ENCODE assay signal across 28 cellular contexts in the genomic region with DNA sequence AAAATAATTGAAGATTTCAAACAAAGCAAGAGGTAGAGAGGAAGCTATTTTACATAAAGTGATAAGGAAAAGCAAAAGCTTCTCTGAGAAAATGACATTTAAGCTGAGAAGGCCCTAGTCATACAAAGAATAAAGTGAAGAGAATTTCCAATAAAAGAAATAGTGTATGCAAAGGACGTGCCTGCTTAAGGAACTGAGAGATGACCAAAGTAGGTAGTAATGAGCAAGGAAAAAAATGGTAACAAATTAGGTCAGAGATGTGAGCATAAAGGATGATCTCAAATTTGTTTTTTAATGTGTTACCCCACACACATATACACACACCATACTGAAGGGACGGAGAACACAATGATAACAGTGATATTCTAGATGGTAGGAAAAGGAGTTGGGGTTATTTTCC. TPM values are rescaled to one million over a fixed set of nuclear protein-coding genes. Genes with fewer than 3 reads are reported as not detected.
DNase-seq lines count a peak whose midpoint lies in the region; ATAC-seq, FAIRE-seq and TF ChIP-seq lines count a peak whose summit lies in the region.
"Had no signal": no experiment of that assay in that cellular context is flagged by ENCODE, and none has a peak within 500 bp of the region (broad histone marks: within the 10 kb centered on the region; RNA-seq: fewer than 3 reads in every experiment).

No MANE protein-coding gene starts in this region.

- no peak overlapping the region for H3K4me3 Mint-ChIP-seq in activated CD8-positive, alpha-beta T cell treated with anti-CD3 and anti-CD28 coated beads for 36 hours
- H3K4me3 Mint-ChIP-seq in activated CD8-positive, alpha-beta T cell treated with anti-CD3 and anti-CD28 coated beads, Interleukin-2, amount 10 ng/mL, durations not matched to agents 7 days and 5 days: no peak overlapping the region
- H3K4me3 Mint-ChIP-seq in astrocyte (ENCODE audit: unreplicated experiment) (no peak overlapping the region), osteocyte (ENCODE audit: unreplicated experiment) (no peak overlapping the region)
- H3K4me3 Mint-ChIP-seq in stimulated activated effector memory CD8-positive, alpha-beta T cell treated with anti-CD3 and anti-CD28 coated beads, Interleukin-12 subunit alpha, Interleukin-12 subunit beta, amount 100 ng/mL, for 72 hours: no peak overlapping the region
- H3K4me3 Mint-ChIP-seq: activated T-cell treated with anti-CD3 and anti-CD28 coated beads, Interleukin-2, amount 50 U/mL, for 4 hours; brain had no signal

- H3K27ac Mint-ChIP-seq in activated CD8-positive, alpha-beta T cell treated with anti-CD3 and anti-CD28 coated beads for 36 hours: no peak overlapping the region
- H3K27ac Mint-ChIP-seq in activated CD8-positive, alpha-beta T cell treated with anti-CD3 and anti-CD28 coated beads, Interleukin-2, amount 10 ng/mL, durations not matched to agents 7 days and 5 days: no peak overlapping the region
- H3K27ac Mint-ChIP-seq in astrocyte (ENCODE audit: unreplicated experiment): no peak overlapping the region
- H3K27ac Mint-ChIP-seq in stimulated activated effector memory CD8-positive, alpha-beta T cell treated with anti-CD3 and anti-CD28 coated beads, Interleukin-12 subunit alpha, Interleukin-12 subunit beta, amount 100 ng/mL, for 72 hours: peak overlapping the region; percentile 10
- H3K27ac Mint-ChIP-seq in osteocyte (ENCODE audit: unreplicated experiment): no peak overlapping the region
- H3K27ac Mint-ChIP-seq: CD4-positive, alpha-beta memory T cell had no signal

- no peaks in the 10 kb centered on the region for H3K36me3 ChIP-seq in astrocyte (ENCODE audit: insufficient read depth, low read length)
- H3K36me3 ChIP-seq: gastrocnemius medialis, lower lobe of right lung, ovary, thyroid gland, vagina had no signal

- H3K4me3 ChIP-seq in astrocyte (ENCODE audit: insufficient read depth, low read depth, low read length): no peak overlapping the region
- H3K4me3 ChIP-seq: gastrocnemius medialis, GM23248, lower lobe of right lung, ovary, thyroid gland, vagina had no signal

- peaks cover 95% of the 10 kb centered on the region for H3K79me2 ChIP-seq in astrocyte (ENCODE audit: insufficient read depth, low read length)

- H3K27me3 Mint-ChIP-seq in activated CD8-positive, alpha-beta T cell treated with anti-CD3 and anti-CD28 coated beads for 36 hours: no peaks in the 10 kb centered on the region
- no peaks in the 10 kb centered on the region for H3K27me3 Mint-ChIP-seq in activated CD8-positive, alpha-beta T cell treated with anti-CD3 and anti-CD28 coated beads, Interleukin-2, amount 10 ng/mL, durations not matched to agents 7 days and 5 days (ENCODE audit: low read depth)
- no peaks in the 10 kb centered on the region for H3K27me3 Mint-ChIP-seq in astrocyte (ENCODE audit: low read depth, unreplicated experiment)
- H3K27me3 Mint-ChIP-seq in osteocyte (ENCODE audit: unreplicated experiment): no peaks in the 10 kb centered on the region
- H3K27me3 Mint-ChIP-seq: brain; CD4-positive, alpha-beta memory T cell; naive thymus-derived CD8-positive, alpha-beta T cell had no signal

- H3K9me3 Mint-ChIP-seq in activated CD8-positive, alpha-beta T cell treated with anti-CD3 and anti-CD28 coated beads for 36 hours: peaks cover 8% of the 10 kb centered on the region
- H3K9me3 Mint-ChIP-seq in activated CD8-positive, alpha-beta T cell treated with anti-CD3 and anti-CD28 coated beads, Interleukin-2, amount 10 ng/mL, durations not matched to agents 7 days and 5 days (ENCODE audit: insufficient read depth): no peaks in the 10 kb centered on the region
- H3K9me3 Mint-ChIP-seq in astrocyte (ENCODE audit: unreplicated experiment): no peaks in the 10 kb centered on the region
- no peaks in the 10 kb centered on the region for H3K9me3 Mint-ChIP-seq in stimulated activated effector memory CD8-positive, alpha-beta T cell treated with anti-CD3 and anti-CD28 coated beads, Interleukin-12 subunit alpha, Interleukin-12 subunit beta, amount 100 ng/mL, for 72 hours
- no peaks in the 10 kb centered on the region for H3K9me3 Mint-ChIP-seq in osteocyte (ENCODE audit: unreplicated experiment)
- H3K9me3 Mint-ChIP-seq: activated T-cell treated with anti-CD3 and anti-CD28 coated beads, Interleukin-2, amount 50 U/mL, for 4 hours had no signal

- peaks cover 30% of the 10 kb centered on the region for H3K4me1 Mint-ChIP-seq in activated CD8-positive, alpha-beta T cell treated with anti-CD3 and anti-CD28 coated beads for 36 hours (ENCODE audit: low read depth)
- H3K4me1 Mint-ChIP-seq in activated CD8-positive, alpha-beta T cell treated with anti-CD3 and anti-CD28 coated beads, Interleukin-2, amount 10 ng/mL, durations not matched to agents 7 days and 5 days (ENCODE audit: low read depth): peaks cover 14% of the 10 kb centered on the region
- peaks cover 22% of the 10 kb centered on the region for H3K4me1 Mint-ChIP-seq in astrocyte (ENCODE audit: low read depth, unreplicated experiment)
- peaks cover 24% of the 10 kb centered on the region for H3K4me1 Mint-ChIP-seq in stimulated activated effector memory CD8-positive, alpha-beta T cell treated with anti-CD3 and anti-CD28 coated beads, Interleukin-12 subunit alpha, Interleukin-12 subunit beta, amount 100 ng/mL, for 72 hours
- peaks cover 31% of the 10 kb centered on the region for H3K4me1 Mint-ChIP-seq in osteocyte (ENCODE audit: unreplicated experiment)

- CTCF ChIA-PET in activated CD8-positive, alpha-beta T cell treated with anti-CD3 and anti-CD28 coated beads for 36 hours (lab: Charles Lee): no interaction called here
- CTCF ChIA-PET in activated CD8-positive, alpha-beta T cell treated with anti-CD3 and anti-CD28 coated beads, Interleukin-2, amount 10 ng/mL, durations not matched to agents 7 days and 5 days (lab: Charles Lee): no interaction called here

- H3K4me2 ChIP-seq in astrocyte (ENCODE audit: low read length): no peak overlapping the region

- no peaks in the 10 kb centered on the region for H3K27me3 ChIP-seq in astrocyte (ENCODE audit: insufficient read depth, low read length)
- H3K27me3 ChIP-seq: gastrocnemius medialis, ovary, thyroid gland, vagina had no signal

- H3K9me3 ChIP-seq in astrocyte (ENCODE audit: insufficient read depth, low read depth, low read length): no peaks in the 10 kb centered on the region
- H3K9me3 ChIP-seq: gastrocnemius medialis, lower lobe of right lung, ovary, thyroid gland, vagina had no signal

- peaks cover 10% of the 10 kb centered on the region for H3K4me1 ChIP-seq in astrocyte (ENCODE audit: insufficient read depth, low read length)
- H3K4me1 ChIP-seq: lower lobe of right lung, thyroid gland had no signal

- ATAC-seq in activated CD8-positive, alpha-beta T cell treated with anti-CD3 and anti-CD28 coated beads for 36 hours: peak; percentile 64
- no peak for ATAC-seq in activated CD8-positive, alpha-beta T cell treated with anti-CD3 and anti-CD28 coated beads, Interleukin-2, amount 10 ng/mL, durations not matched to agents 7 days and 5 days
- ATAC-seq in GM18858 (IDR thresholded peaks at IDR 0.05; ENCODE audit: unreplicated experiment): peak; percentile 55
- ATAC-seq in stimulated activated effector memory CD8-positive, alpha-beta T cell treated with anti-CD3 and anti-CD28 coated beads, Interleukin-12 subunit alpha, Interleukin-12 subunit beta, amount 100 ng/mL, for 72 hours: peak; percentile 81
- ATAC-seq: gastrocnemius medialis; lower lobe of right lung; naive thymus-derived CD8-positive, alpha-beta T cell had no signal

- H3K27ac ChIP-seq in astrocyte (ENCODE audit: low read depth, low read length): no peak overlapping the region
- H3K27ac ChIP-seq: gastrocnemius medialis, GM23248, lower lobe of right lung, ovary, thyroid gland, vagina had no signal

- H3K9ac ChIP-seq in astrocyte (ENCODE audit: low read length): no peak overlapping the region
- H3K9ac ChIP-seq: GM23248 had no signal

- peaks cover 11% of the 10 kb centered on the region for H3K36me3 Mint-ChIP-seq in activated CD8-positive, alpha-beta T cell treated with anti-CD3 and anti-CD28 coated beads for 36 hours (ENCODE audit: low read depth)
- peaks cover 13% of the 10 kb centered on the region for H3K36me3 Mint-ChIP-seq in activated CD8-positive, alpha-beta T cell treated with anti-CD3 and anti-CD28 coated beads, Interleukin-2, amount 10 ng/mL, durations not matched to agents 7 days and 5 days (ENCODE audit: low read depth)
- H3K36me3 Mint-ChIP-seq in astrocyte (ENCODE audit: low read depth, unreplicated experiment) (peaks cover 10% of the 10 kb centered on the region), osteocyte (ENCODE audit: unreplicated experiment) (peaks cover 4% of the 10 kb centered on the region)
- no peaks in the 10 kb centered on the region for H3K36me3 Mint-ChIP-seq in stimulated activated effector memory CD8-positive, alpha-beta T cell treated with anti-CD3 and anti-CD28 coated beads, Interleukin-12 subunit alpha, Interleukin-12 subunit beta, amount 100 ng/mL, for 72 hours

- peak; percentile 5 for FAIRE-seq in astrocyte (lab: Jason Lieb, UNC)

- peaks cover 23% of the 10 kb centered on the region for H4K20me1 ChIP-seq in astrocyte (ENCODE audit: insufficient read depth, low read length)

- no peak for TF ChIP-seq CTCF in activated CD8-positive, alpha-beta T cell treated with anti-CD3 and anti-CD28 coated beads for 36 hours (IDR thresholded peaks at IDR 0.05)
- TF ChIP-seq CTCF in astrocyte (IDR thresholded peaks at IDR 0.05; ENCODE audit: insufficient read depth, low read depth, low read length): no peak
- TF ChIP-seq CTCF in osteocyte (IDR thresholded peaks at IDR 0.05): no peak

- POLR2A ChIA-PET in activated CD8-positive, alpha-beta T cell treated with anti-CD3 and anti-CD28 coated beads for 36 hours (lab: Charles Lee): no interaction called here
- POLR2A ChIA-PET in activated CD8-positive, alpha-beta T cell treated with anti-CD3 and anti-CD28 coated beads, Interleukin-2, amount 10 ng/mL, durations not matched to agents 7 days and 5 days (lab: Charles Lee): no interaction called here

- no peak for DNase-seq in activated CD8-positive, alpha-beta T cell treated with anti-CD3 and anti-CD28 coated beads for 36 hours
- DNase-seq in activated CD8-positive, alpha-beta T cell treated with anti-CD3 and anti-CD28 coated beads, Interleukin-2, amount 10 ng/mL, durations not matched to agents 7 days and 5 days: no peak
- DNase-seq in astrocyte (ENCODE audit: low read depth) (no peak), glomerular visceral epithelial cell (ENCODE audit: extremely low spot score) (no peak), kidney tubule cell (ENCODE audit: low spot score) (no peak), osteocyte (ENCODE audit: extremely low spot score, unreplicated experiment) (no peak)
- no peak for DNase-seq in stimulated activated effector memory CD8-positive, alpha-beta T cell treated with anti-CD3 and anti-CD28 coated beads, Interleukin-12 subunit alpha, Interleukin-12 subunit beta, amount 100 ng/mL, for 72 hours (ENCODE audit: low spot score in 2 of 2)
- DNase-seq: activated CD4-positive, alpha-beta T cell treated with anti-CD3 and anti-CD28 coated beads for 4 hours; activated gamma-delta T cell treated with Interleukin-2 at 50 U/mL for 16 hours; activated T-cell treated with anti-CD3 and anti-CD28 coated beads, Interleukin-2, amount 50 U/mL, for 4 hours; CD4-positive, alpha-beta memory T cell; gastrocnemius medialis; GM23248; hippocampal formation; lower lobe of right lung; naive thymus-derived CD8-positive, alpha-beta T cell; NCI-H1048; NCI-H1694; NCI-H446; NCI-H774; ovary; SIG-M5; stimulated activated CD4-positive, alpha-beta T cell treated with anti-CD3 and anti-CD28 coated beads, Interleukin-15, amount 100 ng/mL, for 24 hours; stimulated activated naive CD4-positive, alpha-beta T cell; thyroid gland had no signal

- H2AFZ ChIP-seq in astrocyte (ENCODE audit: low read depth, low read length): no peak overlapping the region
- H2AFZ ChIP-seq: GM23248 had no signal

- intact Hi-C loops in activated CD8-positive, alpha-beta T cell treated with anti-CD3 and anti-CD28 coated beads for 36 hours (cut with micrococcal nuclease): no loop called here

RNA-seq across cellular contexts. Expression of gene NRIP1, which starts 46.4 kb away (rescaled TPM):
- 10 to 100 TPM; 12.4 to 12.8 TPM for total RNA-seq in activated CD8-positive, alpha-beta T cell treated with anti-CD3 and anti-CD28 coated beads for 36 hours
- 10 to 100 TPM; 18.9 to 20.1 TPM for total RNA-seq in activated CD8-positive, alpha-beta T cell treated with anti-CD3 and anti-CD28 coated beads, Interleukin-2, amount 10 ng/mL, durations not matched to agents 7 days and 5 days
- total RNA-seq in astrocyte (46.7 and 55.5 TPM in 2 replicates), osteocyte (17.4 and 17.9 TPM in 2 replicates)
